ENCODE assay signal across 33 cellular contexts in genomic region chr2:120544522-120544921, GRCh38.
"Had no signal": no experiment of that assay in that cellular context is flagged by ENCODE, and none has a peak within 500 bp of the region (broad histone marks: within the 10 kb centered on the region; RNA-seq: fewer than 3 reads in every experiment).

No MANE protein-coding gene starts in this region.

- H2AFZ ChIP-seq: hepatocyte had no signal

- H3K9me3 ChIP-seq: breast epithelium, esophagus squamous epithelium, tibial nerve had no signal

- ATAC-seq: activated T-cell treated with anti-CD3 and anti-CD28 coated beads, Interleukin-2, amount 50 U/mL, for 4 hours; activated T-helper 17 cell treated with anti-CD3 and anti-CD28 coated beads, Interleukin-2, amount 50 U/mL, for 72 hours; naive thymus-derived CD4-positive, alpha-beta T cell; sciatic nerve; stimulated activated memory B cell treated with anti-CD40 and anti-IgM and Interleukin-4, amounts not matched to agents 10 μg/mL and 1 μg/mL and 100 μg/mL, for 72 hours; stimulated activated naive CD8-positive, alpha-beta T cell treated with anti-CD3 and anti-CD28 coated beads, Interleukin-15, amount 100 ng/mL, for 72 hours had no signal

- H3K4me2 ChIP-seq: hepatocyte had no signal

- H3K36me3 Mint-ChIP-seq: mesothelial cell of epicardium; naive thymus-derived CD4-positive, alpha-beta T cell; stimulated activated memory B cell treated with anti-CD40 and anti-IgM and Interleukin-4, amounts not matched to agents 10 μg/mL and 1 μg/mL and 100 μg/mL, for 72 hours had no signal

- H3K27me3 ChIP-seq: breast epithelium, hepatocyte, tibial nerve had no signal

- H3K4me1 Mint-ChIP-seq: activated CD4-positive, alpha-beta memory T cell treated with anti-CD3 and anti-CD28 coated beads, Interleukin-2, amount 10 ng/mL, durations not matched to agents 7 days and 5 days; activated CD4-positive, alpha-beta T cell treated with anti-CD3 and anti-CD28 coated beads, Interleukin-2, amount 10 ng/mL, durations not matched to agents 7 days and 5 days; activated T-helper 17 cell treated with anti-CD3 and anti-CD28 coated beads, Interleukin-2, amount 50 U/mL, for 72 hours; naive thymus-derived CD4-positive, alpha-beta T cell; stimulated activated memory B cell treated with anti-CD40 and anti-IgM and Interleukin-4, amounts not matched to agents 10 μg/mL and 1 μg/mL and 100 μg/mL, for 72 hours; stimulated activated naive CD8-positive, alpha-beta T cell treated with anti-CD3 and anti-CD28 coated beads, Interleukin-15, amount 100 ng/mL, for 72 hours had no signal

- DNase-seq: activated CD4-positive, alpha-beta memory T cell treated with anti-CD3 and anti-CD28 coated beads, Interleukin-2, amount 10 ng/mL, durations not matched to agents 7 days and 5 days; activated CD4-positive, alpha-beta T cell treated with anti-CD3 and anti-CD28 coated beads for 1 hour; activated CD4-positive, alpha-beta T cell treated with anti-CD3 and anti-CD28 coated beads, Interleukin-2, amount 10 ng/mL, durations not matched to agents 7 days and 5 days; activated CD8-positive, alpha-beta memory T cell treated with anti-CD3 and anti-CD28 coated beads, Interleukin-2, amount 50 U/mL, for 48 hours; activated gamma-delta T cell treated with Interleukin-2 at 50 U/mL for 16 hours; activated naive CD4-positive, alpha-beta T cell treated with anti-CD3 and anti-CD28 coated beads, Interleukin-2, amount 50 U/mL, for 16 hours; activated T-cell treated with anti-CD3 and anti-CD28 coated beads, Interleukin-2, amount 50 U/mL, for 4 hours; amygdala; central memory CD4-positive, alpha-beta T cell; effector CD4-positive, alpha-beta T cell; esophagus squamous epithelium; foreskin melanocyte; glutamatergic neuron; islet precursor cell; naive thymus-derived CD4-positive, alpha-beta T cell; occipital lobe; small intestine; stimulated activated CD4-positive, alpha-beta T cell treated with anti-CD3 and anti-CD28 coated beads, Interleukin-1b, Interleukin-23, amount 100 ng/mL, for 48 hours; stimulated activated CD4-positive, alpha-beta T cell treated with anti-CD3 and anti-CD28 coated beads, Interleukin-4, amount 100 ng/mL, for 4 hours; stimulated activated CD8-positive, alpha-beta memory T cell treated with anti-CD3 and anti-CD28 coated beads, Interleukin-4, amount 100 ng/mL, for 48 hours; stimulated activated naive CD8-positive, alpha-beta T cell treated with anti-CD3 and anti-CD28 coated beads, Interleukin-15, amount 100 ng/mL, for 72 hours; SW 1271; T1000 had no signal

- H3K27ac Mint-ChIP-seq: activated CD4-positive, alpha-beta memory T cell treated with anti-CD3 and anti-CD28 coated beads, Interleukin-2, amount 10 ng/mL, durations not matched to agents 7 days and 5 days; activated CD4-positive, alpha-beta T cell treated with anti-CD3 and anti-CD28 coated beads, Interleukin-2, amount 10 ng/mL, durations not matched to agents 7 days and 5 days; activated T-helper 17 cell treated with anti-CD3 and anti-CD28 coated beads, Interleukin-2, amount 50 U/mL, for 72 hours; naive thymus-derived CD4-positive, alpha-beta T cell; stimulated activated memory B cell treated with anti-CD40 and anti-IgM and Interleukin-4, amounts not matched to agents 10 μg/mL and 1 μg/mL and 100 μg/mL, for 72 hours; stimulated activated naive CD8-positive, alpha-beta T cell treated with anti-CD3 and anti-CD28 coated beads, Interleukin-15, amount 100 ng/mL, for 72 hours; T-helper 1 cell treated with Interleukin-12 subunit alpha and Interleukin-12 subunit beta and Interleukin-4 antibody, amounts not matched to agents 30 μg/mL and 1 μg/mL, for 36 hours had no signal

- H3K4me3 ChIP-seq: breast epithelium, esophagus squamous epithelium, hepatocyte, tibial nerve had no signal

- H3K27ac ChIP-seq: epithelial cell of prostate had no signal

- H3K4me3 Mint-ChIP-seq: activated CD4-positive, alpha-beta memory T cell treated with anti-CD3 and anti-CD28 coated beads, Interleukin-2, amount 10 ng/mL, durations not matched to agents 7 days and 5 days; activated CD4-positive, alpha-beta T cell treated with anti-CD3 and anti-CD28 coated beads, Interleukin-2, amount 10 ng/mL, durations not matched to agents 7 days and 5 days; activated T-cell treated with anti-CD3 and anti-CD28 coated beads, Interleukin-2, amount 50 U/mL, for 4 hours; activated T-helper 17 cell treated with anti-CD3 and anti-CD28 coated beads, Interleukin-2, amount 50 U/mL, for 72 hours; mesothelial cell of epicardium; naive thymus-derived CD4-positive, alpha-beta T cell; neural crest cell; stimulated activated memory B cell treated with anti-CD40 and anti-IgM and Interleukin-4, amounts not matched to agents 10 μg/mL and 1 μg/mL and 100 μg/mL, for 72 hours; stimulated activated naive CD8-positive, alpha-beta T cell treated with anti-CD3 and anti-CD28 coated beads, Interleukin-15, amount 100 ng/mL, for 72 hours; T-helper 1 cell treated with Interleukin-12 subunit alpha and Interleukin-12 subunit beta and Interleukin-4 antibody, amounts not matched to agents 30 μg/mL and 1 μg/mL, for 36 hours had no signal

- H3K36me3 ChIP-seq: breast epithelium, esophagus squamous epithelium, tibial nerve had no signal

- H3K9me3 Mint-ChIP-seq: activated CD4-positive, alpha-beta memory T cell treated with anti-CD3 and anti-CD28 coated beads, Interleukin-2, amount 10 ng/mL, durations not matched to agents 7 days and 5 days; activated CD4-positive, alpha-beta T cell treated with anti-CD3 and anti-CD28 coated beads, Interleukin-2, amount 10 ng/mL, durations not matched to agents 7 days and 5 days; activated T-cell treated with anti-CD3 and anti-CD28 coated beads, Interleukin-2, amount 50 U/mL, for 4 hours; activated T-helper 17 cell treated with anti-CD3 and anti-CD28 coated beads, Interleukin-2, amount 50 U/mL, for 72 hours; mesothelial cell of epicardium; naive thymus-derived CD4-positive, alpha-beta T cell; neural crest cell; stimulated activated memory B cell treated with anti-CD40 and anti-IgM and Interleukin-4, amounts not matched to agents 10 μg/mL and 1 μg/mL and 100 μg/mL, for 72 hours; stimulated activated naive CD8-positive, alpha-beta T cell treated with anti-CD3 and anti-CD28 coated beads, Interleukin-15, amount 100 ng/mL, for 72 hours; T-helper 1 cell treated with Interleukin-12 subunit alpha and Interleukin-12 subunit beta and Interleukin-4 antibody, amounts not matched to agents 30 μg/mL and 1 μg/mL, for 36 hours had no signal
